ENCODE assay signal across 1 cellular context in the genomic region with DNA sequence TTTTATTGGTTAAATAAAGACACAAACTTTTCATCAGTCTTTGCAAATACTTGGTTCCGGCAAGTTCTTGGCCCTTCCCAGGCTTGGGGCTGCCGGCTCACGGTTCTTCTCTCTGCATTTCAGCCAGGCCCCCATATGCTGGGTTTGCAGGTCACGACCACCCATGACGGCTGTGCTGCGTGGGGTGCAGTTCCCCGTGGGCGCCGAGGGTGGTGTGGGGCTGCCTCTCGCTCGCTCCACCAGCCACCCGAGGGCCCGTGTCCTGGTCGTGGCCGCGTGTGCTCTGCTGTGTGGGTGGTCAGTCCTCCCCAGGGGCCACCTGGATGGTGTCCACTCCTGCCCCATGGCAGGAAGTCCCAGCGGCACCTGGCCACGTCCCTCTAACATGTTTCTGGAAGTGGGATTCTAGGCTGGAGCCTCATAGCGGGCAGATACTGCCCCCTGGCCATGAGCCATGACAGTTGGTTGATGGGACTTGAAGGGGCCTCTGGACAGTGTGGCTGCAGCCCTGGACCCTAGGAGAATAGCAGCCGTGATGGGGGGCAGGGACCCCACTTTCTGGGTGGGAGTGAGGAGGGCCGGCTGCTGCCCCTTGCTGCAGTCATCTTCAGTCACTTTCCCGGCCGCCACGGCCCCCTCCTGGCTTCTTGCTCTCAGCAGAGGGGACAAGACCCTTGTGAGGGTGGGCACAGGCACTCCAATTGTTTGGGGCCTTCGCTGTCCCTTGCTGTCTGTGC.
TF ChIP-seq lines count a peak whose summit lies in the region.

No MANE protein-coding gene starts in this region.

TF ChIP-seq in GM23338, 12 proteins besides CTCF, POLR2A, EP300 and RAD21:
- TF ChIP-seq, protein P1, sequence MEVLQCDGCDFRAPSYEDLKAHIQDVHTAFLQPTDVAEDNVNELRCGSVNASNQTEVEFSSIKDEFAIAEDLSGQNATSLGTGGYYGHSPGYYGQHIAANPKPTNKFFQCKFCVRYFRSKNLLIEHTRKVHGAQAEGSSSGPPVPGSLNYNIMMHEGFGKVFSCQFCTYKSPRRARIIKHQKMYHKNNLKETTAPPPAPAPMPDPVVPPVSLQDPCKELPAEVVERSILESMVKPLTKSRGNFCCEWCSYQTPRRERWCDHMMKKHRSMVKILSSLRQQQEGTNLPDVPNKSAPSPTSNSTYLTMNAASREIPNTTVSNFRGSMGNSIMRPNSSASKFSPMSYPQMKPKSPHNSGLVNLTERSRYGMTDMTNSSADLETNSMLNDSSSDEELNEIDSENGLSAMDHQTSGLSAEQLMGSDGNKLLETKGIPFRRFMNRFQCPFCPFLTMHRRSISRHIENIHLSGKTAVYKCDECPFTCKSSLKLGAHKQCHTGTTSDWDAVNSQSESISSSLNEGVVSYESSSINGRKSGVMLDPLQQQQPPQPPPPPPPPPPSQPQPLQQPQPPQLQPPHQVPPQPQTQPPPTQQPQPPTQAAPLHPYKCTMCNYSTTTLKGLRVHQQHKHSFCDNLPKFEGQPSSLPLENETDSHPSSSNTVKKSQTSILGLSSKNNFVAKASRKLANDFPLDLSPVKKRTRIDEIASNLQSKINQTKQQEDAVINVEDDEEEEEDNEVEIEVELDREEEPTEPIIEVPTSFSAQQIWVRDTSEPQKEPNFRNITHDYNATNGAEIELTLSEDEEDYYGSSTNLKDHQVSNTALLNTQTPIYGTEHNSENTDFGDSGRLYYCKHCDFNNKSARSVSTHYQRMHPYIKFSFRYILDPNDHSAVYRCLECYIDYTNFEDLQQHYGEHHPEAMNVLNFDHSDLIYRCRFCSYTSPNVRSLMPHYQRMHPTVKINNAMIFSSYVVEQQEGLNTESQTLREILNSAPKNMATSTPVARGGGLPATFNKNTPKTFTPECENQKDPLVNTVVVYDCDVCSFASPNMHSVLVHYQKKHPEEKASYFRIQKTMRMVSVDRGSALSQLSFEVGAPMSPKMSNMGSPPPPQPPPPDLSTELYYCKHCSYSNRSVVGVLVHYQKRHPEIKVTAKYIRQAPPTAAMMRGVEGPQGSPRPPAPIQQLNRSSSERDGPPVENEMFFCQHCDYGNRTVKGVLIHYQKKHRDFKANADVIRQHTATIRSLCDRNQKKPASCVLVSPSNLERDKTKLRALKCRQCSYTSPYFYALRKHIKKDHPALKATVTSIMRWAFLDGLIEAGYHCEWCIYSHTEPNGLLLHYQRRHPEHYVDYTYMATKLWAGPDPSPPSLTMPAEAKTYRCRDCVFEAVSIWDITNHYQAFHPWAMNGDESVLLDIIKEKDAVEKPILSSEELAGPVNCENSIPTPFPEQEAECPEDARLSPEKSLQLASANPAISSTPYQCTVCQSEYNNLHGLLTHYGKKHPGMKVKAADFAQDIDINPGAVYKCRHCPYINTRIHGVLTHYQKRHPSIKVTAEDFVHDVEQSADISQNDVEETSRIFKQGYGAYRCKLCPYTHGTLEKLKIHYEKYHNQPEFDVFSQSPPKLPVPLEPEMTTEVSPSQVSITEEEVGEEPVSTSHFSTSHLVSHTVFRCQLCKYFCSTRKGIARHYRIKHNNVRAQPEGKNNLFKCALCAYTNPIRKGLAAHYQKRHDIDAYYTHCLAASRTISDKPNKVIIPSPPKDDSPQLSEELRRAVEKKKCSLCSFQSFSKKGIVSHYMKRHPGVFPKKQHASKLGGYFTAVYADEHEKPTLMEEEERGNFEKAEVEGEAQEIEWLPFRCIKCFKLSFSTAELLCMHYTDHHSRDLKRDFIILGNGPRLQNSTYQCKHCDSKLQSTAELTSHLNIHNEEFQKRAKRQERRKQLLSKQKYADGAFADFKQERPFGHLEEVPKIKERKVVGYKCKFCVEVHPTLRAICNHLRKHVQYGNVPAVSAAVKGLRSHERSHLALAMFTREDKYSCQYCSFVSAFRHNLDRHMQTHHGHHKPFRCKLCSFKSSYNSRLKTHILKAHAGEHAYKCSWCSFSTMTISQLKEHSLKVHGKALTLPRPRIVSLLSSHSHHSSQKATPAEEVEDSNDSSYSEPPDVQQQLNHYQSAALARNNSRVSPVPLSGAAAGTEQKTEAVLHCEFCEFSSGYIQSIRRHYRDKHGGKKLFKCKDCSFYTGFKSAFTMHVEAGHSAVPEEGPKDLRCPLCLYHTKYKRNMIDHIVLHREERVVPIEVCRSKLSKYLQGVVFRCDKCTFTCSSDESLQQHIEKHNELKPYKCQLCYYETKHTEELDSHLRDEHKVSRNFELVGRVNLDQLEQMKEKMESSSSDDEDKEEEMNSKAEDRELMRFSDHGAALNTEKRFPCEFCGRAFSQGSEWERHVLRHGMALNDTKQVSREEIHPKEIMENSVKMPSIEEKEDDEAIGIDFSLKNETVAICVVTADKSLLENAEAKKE (CRISPR knock-in tag; IDR thresholded peaks at IDR 0.05): no peak
- TF ChIP-seq NANOG (IDR thresholded peaks at IDR 0.05; ENCODE audit: borderline replicate concordance) (no peak), EZH2 (IDR thresholded peaks at IDR 0.05; ENCODE audit: low read depth, unreplicated experiment) (no peak), ZNF331 (CRISPR knock-in tag; IDR thresholded peaks at IDR 0.05; ENCODE audit: low read depth) (no peak), JUNB (IDR thresholded peaks at IDR 0.05; ENCODE audit: unreplicated experiment) (no peak), ZNF114 (CRISPR knock-in tag; IDR thresholded peaks at IDR 0.05) (no peak)
- TF ChIP-seq, protein P2, sequence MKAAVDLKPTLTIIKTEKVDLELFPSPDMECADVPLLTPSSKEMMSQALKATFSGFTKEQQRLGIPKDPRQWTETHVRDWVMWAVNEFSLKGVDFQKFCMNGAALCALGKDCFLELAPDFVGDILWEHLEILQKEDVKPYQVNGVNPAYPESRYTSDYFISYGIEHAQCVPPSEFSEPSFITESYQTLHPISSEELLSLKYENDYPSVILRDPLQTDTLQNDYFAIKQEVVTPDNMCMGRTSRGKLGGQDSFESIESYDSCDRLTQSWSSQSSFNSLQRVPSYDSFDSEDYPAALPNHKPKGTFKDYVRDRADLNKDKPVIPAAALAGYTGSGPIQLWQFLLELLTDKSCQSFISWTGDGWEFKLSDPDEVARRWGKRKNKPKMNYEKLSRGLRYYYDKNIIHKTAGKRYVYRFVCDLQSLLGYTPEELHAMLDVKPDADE (IDR thresholded peaks at IDR 0.05): no peak
TF ChIP-seq in GM23338: peak in this region for 0.
